8 cellular contexts compared by ENCODE assay signal in genomic region chr14:93655078-93655750, GRCh38.
DNase-seq lines count a peak whose midpoint lies in the region; ATAC-seq and TF ChIP-seq lines count a peak whose summit lies in the region.

No MANE protein-coding gene starts in this region.

- no peaks in the 10 kb centered on the region; the same call in 1 of the 2 replicates for H3K36me3 ChIP-seq in WERI-Rb-1
- H3K36me3 ChIP-seq in right atrium auricular region, result no peaks in the 10 kb centered on the region

- ATAC-seq in natural killer cell, result no peak
- no peak for ATAC-seq in natural killer cell treated with Interleukin-12 subunit alpha and Interleukin-12 subunit beta and Interleukin-15 and Interleukin-18, amount 100 ng/mL, for 72 hours

- H3K27ac Mint-ChIP-seq in natural killer cell, result no peak overlapping the region
- no peak overlapping the region for H3K27ac Mint-ChIP-seq in natural killer cell treated with Interleukin-12 subunit alpha and Interleukin-12 subunit beta and Interleukin-15 and Interleukin-18, amount 100 ng/mL, for 72 hours

- no peak overlapping the region for H3K4me3 Mint-ChIP-seq in natural killer cell
- no peak overlapping the region for H3K4me3 Mint-ChIP-seq in natural killer cell treated with Interleukin-12 subunit alpha and Interleukin-12 subunit beta and Interleukin-15 and Interleukin-18, amount 100 ng/mL, for 72 hours

- H3K27me3 ChIP-seq in WERI-Rb-1 (ENCODE audit: insufficient read depth, low read depth, severe bottlenecking) (no peaks in the 10 kb centered on the region), right atrium auricular region (no peaks in the 10 kb centered on the region)

- H3K4me1 Mint-ChIP-seq in natural killer cell, result no peaks in the 10 kb centered on the region
- no peaks in the 10 kb centered on the region for H3K4me1 Mint-ChIP-seq in natural killer cell treated with Interleukin-12 subunit alpha and Interleukin-12 subunit beta and Interleukin-15 and Interleukin-18, amount 100 ng/mL, for 72 hours (ENCODE audit: low read depth in 2 of 2)

- H3K4me3 ChIP-seq in WERI-Rb-1 (ENCODE audit: low read depth, low read length), result no peak overlapping the region
- H3K4me3 ChIP-seq in right atrium auricular region, result no peak overlapping the region

- DNase-seq in natural killer cell, result no peak
- no peak for DNase-seq in natural killer cell treated with Interleukin-12 subunit alpha and Interleukin-12 subunit beta and Interleukin-15 and Interleukin-18, amount 100 ng/mL, for 72 hours (ENCODE audit: low spot score)
- peak; percentile 51 for DNase-seq in NCI-H1105 (lab: John Stamatoyannopoulos, UW)
- DNase-seq in WERI-Rb-1, result peak; percentile 30
- DNase-seq in right atrium auricular region (ENCODE audit: low spot score), result no peak
- peak; percentile 99 for DNase-seq in superior temporal gyrus (ENCODE audit: extremely low spot score)
- DNase-seq in stimulated activated CD4-positive, alpha-beta T cell treated with anti-CD3 and anti-CD28 coated beads, Interleukin-4, amount 100 ng/mL, for 4 hours, result no peak
- DNase-seq in stimulated activated CD4-positive, alpha-beta T cell treated with anti-CD3 and anti-CD28 coated beads, Interleukin-2, amount 100 ng/mL, for 24 hours, result no peak

- no peaks in the 10 kb centered on the region for H3K36me3 Mint-ChIP-seq in natural killer cell
- no peaks in the 10 kb centered on the region for H3K36me3 Mint-ChIP-seq in natural killer cell treated with Interleukin-12 subunit alpha and Interleukin-12 subunit beta and Interleukin-15 and Interleukin-18, amount 100 ng/mL, for 72 hours

- H3K27me3 Mint-ChIP-seq in natural killer cell (ENCODE audit: low read depth in 2 of 2), result peaks cover 18 to 46% of the 10 kb centered on the region in 2 donors
- peaks cover 14 to 32% of the 10 kb centered on the region in 2 donors for H3K27me3 Mint-ChIP-seq in natural killer cell treated with Interleukin-12 subunit alpha and Interleukin-12 subunit beta and Interleukin-15 and Interleukin-18, amount 100 ng/mL, for 72 hours

- no peaks in the 10 kb centered on the region for H3K4me1 ChIP-seq in right atrium auricular region

- H3K9me3 Mint-ChIP-seq in natural killer cell, result no peaks in the 10 kb centered on the region
- no peaks in the 10 kb centered on the region for H3K9me3 Mint-ChIP-seq in natural killer cell treated with Interleukin-12 subunit alpha and Interleukin-12 subunit beta and Interleukin-15 and Interleukin-18, amount 100 ng/mL, for 72 hours

- intact Hi-C loops in natural killer cell (cut with micrococcal nuclease), result loop anchor here (5.0 kb wide), 1 partner anchor 347 kb away; no protein-coding TSS in a partner anchor

- TF ChIP-seq CTCF in natural killer cell (IDR thresholded peaks at IDR 0.05), result peak; percentile 11
- peak; percentile 55 for TF ChIP-seq CTCF in WERI-Rb-1 (IDR thresholded peaks at IDR 0.05; ENCODE audit: low read depth, low read length)
- TF ChIP-seq CTCF in right atrium auricular region (IDR thresholded peaks at IDR 0.05), result peak; percentile 24 to 69

- H3K27ac ChIP-seq in WERI-Rb-1 (no peak overlapping the region), right atrium auricular region (no peak overlapping the region)

- H3K9me3 ChIP-seq in WERI-Rb-1 (ENCODE audit: severe bottlenecking), result no peaks in the 10 kb centered on the region
- H3K9me3 ChIP-seq in right atrium auricular region, result peaks cover 0 to 4% of the 10 kb centered on the region in 2 donors

Comparison
In these comparisons a context has a peak if more than half of its experiments do, and no peak if none do; other contexts are left out.
1. DNase-seq: peak in NCI-H1105 (single experiment), WERI-Rb-1 (single experiment) and superior temporal gyrus (single experiment); none in natural killer cell (single experiment), natural killer cell treated with Interleukin-12 subunit alpha and Interleukin-12 subunit beta and Interleukin-15 and Interleukin-18, amount 100 ng/mL, for 72 hours (single experiment), right atrium auricular region (single experiment), stimulated activated CD4-positive, alpha-beta T cell treated with anti-CD3 and anti-CD28 coated beads, Interleukin-4, amount 100 ng/mL, for 4 hours (0 of 2) and stimulated activated CD4-positive, alpha-beta T cell treated with anti-CD3 and anti-CD28 coated beads, Interleukin-2, amount 100 ng/mL, for 24 hours (0 of 2).
2. Peak in every context shown above with its lines, with median percentiles within 50 percentile points of each other: CTCF ChIP-seq.